19 cellular contexts compared by ENCODE assay signal in genomic region chr15:66558271-66558670, GRCh38. TPM values are rescaled to one million over a fixed set of nuclear protein-coding genes. Genes with fewer than 3 reads are reported as not detected.
A peak's percentile ranks its signal among the peaks of the same experiment; 100 is the strongest.
DNase-seq lines count a peak whose midpoint lies in the region; ATAC-seq and TF ChIP-seq lines count a peak whose summit lies in the region.
"Had no signal": no experiment of that assay in that cellular context is flagged by ENCODE, and none has a peak within 500 bp of the region (broad histone marks: within the 10 kb centered on the region; RNA-seq: fewer than 3 reads in every experiment).

No MANE protein-coding gene starts in this region.

- H3K4me3 ChIP-seq in right atrium auricular region, result no peak overlapping the region
- H3K4me3 ChIP-seq: A549; BLaER1 treated with 17β-estradiol and CSF1 and Interleukin-3, amounts not matched to agents 10 nM and 100 nM had no signal

- peak; percentile 46 for DNase-seq in right atrium auricular region (ENCODE audit: low spot score)
- no peak for DNase-seq in Right ventricle myocardium superior
- peak; percentile 36 for DNase-seq in osteocyte (ENCODE audit: extremely low spot score, unreplicated experiment)
- DNase-seq in sciatic nerve (ENCODE audit: low spot score), result peak; percentile 26
- DNase-seq in OCI-M1 (lab: John Stamatoyannopoulos, UW), result no peak
- DNase-seq: AML-193; Caco-2; Calu3; CD4-positive, alpha-beta T cell; CD8-positive, alpha-beta T cell; DMS79 treated with DMSO at 0.1 percent for 48 hours; GF-D8 had no signal

- no peaks in the 10 kb centered on the region for H3K36me3 ChIP-seq in right atrium auricular region

- ATAC-seq in Right ventricle myocardium superior (ENCODE audit: poor library complexity) (no peak), sciatic nerve (no peak), HG03457 (IDR thresholded peaks at IDR 0.05; ENCODE audit: unreplicated experiment) (no peak), GM19351 (IDR thresholded peaks at IDR 0.05; ENCODE audit: unreplicated experiment) (no peak)
- ATAC-seq: A549; CD8-positive, alpha-beta T cell had no signal

- H3K4me1 Mint-ChIP-seq in osteocyte (ENCODE audit: unreplicated experiment), result no peaks in the 10 kb centered on the region
- H3K4me1 Mint-ChIP-seq: B cell had no signal

- peaks cover 5% of the 10 kb centered on the region for H3K9me3 Mint-ChIP-seq in osteocyte (ENCODE audit: unreplicated experiment)
- H3K9me3 Mint-ChIP-seq: CD4-positive, alpha-beta T cell had no signal

- H3K36me3 Mint-ChIP-seq in osteocyte (ENCODE audit: unreplicated experiment), result peaks cover 5% of the 10 kb centered on the region
- H3K36me3 Mint-ChIP-seq: CD8-positive, alpha-beta T cell had no signal

- H3K4me1 ChIP-seq in right atrium auricular region, result no peaks in the 10 kb centered on the region
- H3K4me1 ChIP-seq: A549; BLaER1 treated with 17β-estradiol and CSF1 and Interleukin-3, amounts not matched to agents 10 nM and 100 nM; Caco-2 had no signal

- intact Hi-C loops in Right ventricle myocardium superior (cut with DNase I) (no loop called here), sciatic nerve (cut with DNase I) (no loop called here)

- no peaks in the 10 kb centered on the region for H3K27me3 ChIP-seq in right atrium auricular region
- H3K27me3 ChIP-seq: BLaER1 treated with 17β-estradiol and CSF1 and Interleukin-3, amounts not matched to agents 10 nM and 100 nM had no signal

- TF ChIP-seq CTCF in right atrium auricular region (IDR thresholded peaks at IDR 0.05) (no peak), osteocyte (IDR thresholded peaks at IDR 0.05) (no peak)

- no peaks in the 10 kb centered on the region for H3K9me3 ChIP-seq in right atrium auricular region
- H3K9me3 ChIP-seq: A549, Caco-2 had no signal

- no peaks in the 10 kb centered on the region for H3K27me3 Mint-ChIP-seq in osteocyte (ENCODE audit: unreplicated experiment)
- H3K27me3 Mint-ChIP-seq: B cell; CD4-positive, alpha-beta T cell had no signal

- no peak overlapping the region for H3K27ac ChIP-seq in right atrium auricular region
- H3K27ac ChIP-seq: 22Rv1; A549; BLaER1 treated with 17β-estradiol and CSF1 and Interleukin-3, amounts not matched to agents 10 nM and 100 nM; C4-2B had no signal

- no peak overlapping the region for H3K27ac Mint-ChIP-seq in osteocyte (ENCODE audit: unreplicated experiment)
- H3K27ac Mint-ChIP-seq: B cell; CD4-positive, alpha-beta T cell; CD8-positive, alpha-beta T cell had no signal

- H3K4me3 Mint-ChIP-seq in osteocyte (ENCODE audit: unreplicated experiment), result no peak overlapping the region
- H3K4me3 Mint-ChIP-seq: B cell; CD4-positive, alpha-beta T cell; CD8-positive, alpha-beta T cell had no signal

RNA-seq across cellular contexts. Expression of gene LCTL, which starts 7.5 kb away (rescaled TPM):
- total RNA-seq in right atrium auricular region (not detected), Right ventricle myocardium superior (not detected), osteocyte (not detected in 2 replicates), sciatic nerve (19.6 TPM)
- total RNA-seq: B cell; Caco-2; CD4-positive, alpha-beta T cell; CD8-positive, alpha-beta T cell had no signal

RNA-seq across cellular contexts. Expression of gene ZWILCH, which starts 53.1 kb away (rescaled TPM):
- total RNA-seq in right atrium auricular region (under 1 TPM; 0.89 to 0.98 TPM), Right ventricle myocardium superior (2.5 TPM), osteocyte (13.7 and 13.8 TPM in 2 replicates), sciatic nerve (3.9 TPM)

RNA-seq across cellular contexts. Expression of gene RPL4, which starts 53.6 kb away (rescaled TPM):
- 1,000 to 10,000 TPM; 2,054 to 2,622 TPM for total RNA-seq in right atrium auricular region
- 1,324 TPM for total RNA-seq in Right ventricle myocardium superior
- total RNA-seq in osteocyte, result 2,560 and 2,646 TPM in 2 replicates
- total RNA-seq in sciatic nerve, result 1,631 TPM

Comparison
In these comparisons a context has a peak if more than half of its experiments do, and no peak if none do; other contexts are left out.
1. DNase-seq: peak in right atrium auricular region (single experiment), osteocyte (single experiment) and sciatic nerve (single experiment); none in Right ventricle myocardium superior (single experiment) and OCI-M1 (single experiment).
2. RNA of gene LCTL, which starts 7.5 kb away (total RNA-seq): 19.6 TPM in sciatic nerve (single experiment); not detected in osteocyte, not detected in right atrium auricular region and not detected in Right ventricle myocardium superior (single experiment); every median in the first group is over 10 times any median in the second.